Comparison of ENCODE assay signal across 25 cellular contexts in the genomic region with DNA sequence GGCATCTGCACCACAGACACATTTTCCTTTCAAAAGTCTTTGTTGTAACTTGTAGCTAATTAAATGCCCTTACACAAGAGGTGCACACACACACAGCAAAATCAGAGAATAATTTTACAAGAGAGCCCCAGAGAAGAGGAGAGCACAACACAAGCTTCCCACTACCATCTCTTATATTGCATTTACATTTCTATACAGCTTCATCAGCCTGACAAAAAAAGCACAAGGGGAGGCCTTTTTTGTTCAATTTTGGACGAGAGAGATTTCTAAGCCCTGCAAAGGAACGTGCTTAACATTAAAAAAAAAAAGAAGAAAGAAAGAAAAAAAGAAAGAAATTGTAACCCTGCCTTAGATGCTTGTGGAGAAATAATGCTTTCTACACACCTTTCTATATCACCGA. TPM values are rescaled to one million over a fixed set of nuclear protein-coding genes. Genes with fewer than 3 reads are reported as not detected.
"Had no signal": no experiment of that assay in that cellular context is flagged by ENCODE, and none has a peak within 500 bp of the region (broad histone marks: within the 10 kb centered on the region; RNA-seq: fewer than 3 reads in every experiment).

No MANE protein-coding gene starts in this region.

- H3K4me3 ChIP-seq: breast epithelium, esophagus squamous epithelium, heart right ventricle, right atrium auricular region, stomach, thyroid gland, upper lobe of right lung had no signal

- H3K4me1 ChIP-seq: breast epithelium, esophagus squamous epithelium, right atrium auricular region, stomach, thyroid gland, upper lobe of right lung had no signal

- ATAC-seq: heart right ventricle; naive thymus-derived CD4-positive, alpha-beta T cell; stimulated activated naive B cell treated with anti-CD40 and anti-IgM and Interleukin-4, amounts not matched to agents 10 μg/mL and 1 μg/mL and 100 μg/mL, for 72 hours; upper lobe of right lung had no signal

- H3K27ac ChIP-seq: breast epithelium, epithelial cell of prostate, esophagus squamous epithelium, heart right ventricle, right atrium auricular region, stomach, thyroid gland, upper lobe of right lung had no signal

- H3K27me3 ChIP-seq: breast epithelium, esophagus squamous epithelium, heart right ventricle, right atrium auricular region, stomach, thyroid gland, upper lobe of right lung had no signal

- DNase-seq: activated CD4-positive, alpha-beta T cell treated with anti-CD3 and anti-CD28 coated beads for 4 hours; activated CD4-positive, alpha-beta T cell treated with anti-CD3 and anti-CD28 coated beads, Interleukin-2, amount 50 U/mL, for 48 hours; activated CD8-positive, alpha-beta memory T cell treated with anti-CD3 and anti-CD28 coated beads, Interleukin-2, amount 50 U/mL, for 4 hours; activated gamma-delta T cell; activated naive CD4-positive, alpha-beta T cell treated with anti-CD3 and anti-CD28 coated beads, Interleukin-2, amount 50 U/mL, for 16 hours; activated T-cell treated with anti-CD3 and anti-CD28 coated beads, Interleukin-2, amount 50 U/mL, for 24 hours; effector CD4-positive, alpha-beta T cell; esophagus squamous epithelium; foreskin melanocyte; heart right ventricle; immature natural killer cell; midbrain; naive thymus-derived CD4-positive, alpha-beta T cell; stimulated activated CD4-positive, alpha-beta T cell treated with anti-CD3 and anti-CD28 coated beads, Interleukin-15, amount 100 ng/mL, for 24 hours; stimulated activated CD4-positive, alpha-beta T cell treated with anti-CD3 and anti-CD28 coated beads, Interleukin-2, amount 100 ng/mL, for 24 hours; stimulated activated naive B cell treated with anti-CD40 and anti-IgM and Interleukin-4, amounts not matched to agents 10 μg/mL and 1 μg/mL and 100 μg/mL, for 72 hours; stomach; thyroid gland; upper lobe of right lung had no signal

- H3K9me3 ChIP-seq: breast epithelium, esophagus squamous epithelium, heart right ventricle, right atrium auricular region, stomach, thyroid gland, upper lobe of right lung had no signal

- H3K36me3 ChIP-seq: breast epithelium, esophagus squamous epithelium, heart right ventricle, right atrium auricular region, stomach, thyroid gland, upper lobe of right lung had no signal

RNA-seq across cellular contexts. Expression of a gene that starts 17.1 kb away (rescaled TPM):
- total RNA-seq: activated CD8-positive, alpha-beta memory T cell treated with anti-CD3 and anti-CD28 coated beads for 36 hours; naive thymus-derived CD4-positive, alpha-beta T cell; pulmonary artery endothelial cell; T-helper 1 cell treated with Interleukin-12 subunit alpha and Interleukin-12 subunit beta and Interleukin-4 antibody, amounts not matched to agents 30 ng/mL and 1 ng/mL, for 36 hours had no signal
- polyA plus RNA-seq: immature natural killer cell; naive thymus-derived CD4-positive, alpha-beta T cell had no signal
